ENCODE assay signal across 10 cellular contexts in genomic region chr20:62816879-62817873, GRCh38. TPM values are rescaled to one million over a fixed set of nuclear protein-coding genes. Genes with fewer than 3 reads are reported as not detected.
DNase-seq lines count a peak whose midpoint lies in the region; ATAC-seq, FAIRE-seq and TF ChIP-seq lines count a peak whose summit lies in the region.
"Had no signal": no experiment of that assay in that cellular context is flagged by ENCODE, and none has a peak within 500 bp of the region (broad histone marks: within the 10 kb centered on the region; RNA-seq: fewer than 3 reads in every experiment).

COL9A3 (plus strand) TSS chr20:62817050; CDS start chr20:62817065, 15 bp downstream.

- no peak for ATAC-seq in thoracic aorta (ENCODE audit: insufficient number of reproducible peaks, low FRiP score, low read depth)
- no peak for ATAC-seq in HG03139 (IDR thresholded peaks at IDR 0.05; ENCODE audit: unreplicated experiment)
- ATAC-seq: mucosa of descending colon had no signal

- TF ChIP-seq CTCF in ascending aorta (IDR thresholded peaks at IDR 0.05) (no peak), keratinocyte (optimal IDR thresholded peaks at IDR 0.05 in 1 of 3, IDR thresholded peaks at IDR 0.05 in 1 of 3, conservative IDR thresholded peaks at IDR 0.05 in 1 of 3; ENCODE audit: extremely low read depth in 1 of 3, insufficient read depth in 2 of 3, low read length in 3 of 3) (no peak), thoracic aorta (IDR thresholded peaks at IDR 0.05) (no peak)

- peaks cover 8% of the 10 kb centered on the region for H3K4me1 Mint-ChIP-seq in activated naive CD4-positive, alpha-beta T cell treated with anti-CD3 and anti-CD28 coated beads, Interleukin-2, amount 50 U/mL, for 24 hours

- H3K27me3 Mint-ChIP-seq in activated naive CD4-positive, alpha-beta T cell treated with anti-CD3 and anti-CD28 coated beads, Interleukin-2, amount 50 U/mL, for 24 hours = peaks cover 11% of the 10 kb centered on the region

- H3K4me1 ChIP-seq in ascending aorta = peaks cover 20 to 37% of the 10 kb centered on the region in 2 donors
- H3K4me1 ChIP-seq in keratinocyte (ENCODE audit: control insufficient read depth, extremely low read depth, insufficient read depth, low read length) = peaks cover 21% of the 10 kb centered on the region
- H3K4me1 ChIP-seq in thoracic aorta (ENCODE audit: control insufficient read depth in 1 of 2, low read depth in 2 of 2) = peaks cover 24 to 45% of the 10 kb centered on the region in 2 donors

- peaks cover 4% of the 10 kb centered on the region for H4K20me1 ChIP-seq in keratinocyte (ENCODE audit: control insufficient read depth, extremely low read depth, insufficient read depth, low read length)

- H3K79me2 ChIP-seq in keratinocyte (ENCODE audit: control insufficient read depth, insufficient read depth, low read length) = no peaks in the 10 kb centered on the region

- H2AFZ ChIP-seq in keratinocyte (ENCODE audit: control insufficient read depth, low read length) = no peak within 1 kb of the TSS

- H3K4me3 ChIP-seq in ascending aorta (peak within 1 kb of the TSS; percentile 53 to 63), keratinocyte (ENCODE audit: control insufficient read depth in 2 of 3, extremely low read depth in 1 of 3, insufficient read depth in 2 of 3, low read depth in 1 of 3, low read length in 3 of 3) (peak within 1 kb of the TSS; percentile 8 to 38 (median 14)), thoracic aorta (peak within 1 kb of the TSS; percentile 57)
- H3K4me3 ChIP-seq: mucosa of descending colon had no signal

- no peak within 1 kb of the TSS for H3K27ac Mint-ChIP-seq in activated naive CD4-positive, alpha-beta T cell treated with anti-CD3 and anti-CD28 coated beads, Interleukin-2, amount 50 U/mL, for 24 hours

- peaks cover 17% of the 10 kb centered on the region for H3K27me3 ChIP-seq in ascending aorta
- H3K27me3 ChIP-seq in keratinocyte (ENCODE audit: control insufficient read depth, extremely low read depth, insufficient read depth, low read length) = peaks cover 39% of the 10 kb centered on the region
- no peaks in the 10 kb centered on the region for H3K27me3 ChIP-seq in thoracic aorta (replicated peaks; ENCODE audit: insufficient read depth)

- no peaks in the 10 kb centered on the region for H3K36me3 Mint-ChIP-seq in activated naive CD4-positive, alpha-beta T cell treated with anti-CD3 and anti-CD28 coated beads, Interleukin-2, amount 50 U/mL, for 24 hours

- no peak for FAIRE-seq in keratinocyte (lab: Jason Lieb, UNC)

- peak within 1 kb of the TSS; percentile 64 for H3K4me2 ChIP-seq in keratinocyte (ENCODE audit: control insufficient read depth, extremely low read depth, insufficient read depth, low read depth, low read length)

- no peaks in the 10 kb centered on the region for H3K9me3 Mint-ChIP-seq in activated naive CD4-positive, alpha-beta T cell treated with anti-CD3 and anti-CD28 coated beads, Interleukin-2, amount 50 U/mL, for 24 hours

- no peaks in the 10 kb centered on the region for H3K9me1 ChIP-seq in keratinocyte (ENCODE audit: control insufficient read depth, extremely low read depth, insufficient read depth, low read length)

- no peaks in the 10 kb centered on the region for H3K9me3 ChIP-seq in ascending aorta
- H3K9me3 ChIP-seq in keratinocyte (ENCODE audit: control insufficient read depth, low read depth, low read length) = no peaks in the 10 kb centered on the region
- H3K9me3 ChIP-seq in thoracic aorta = no peaks in the 10 kb centered on the region
- H3K9me3 ChIP-seq: mucosa of descending colon had no signal

- H3K36me3 ChIP-seq in ascending aorta (peaks cover 12 to 16% of the 10 kb centered on the region in 2 donors), keratinocyte (ENCODE audit: control insufficient read depth in 2 of 2, extremely low read depth in 1 of 2, insufficient read depth in 2 of 2, low read length in 2 of 2) (peaks cover 0 to 6% of the 10 kb centered on the region in 2 experiments), thoracic aorta (peaks cover 8% of the 10 kb centered on the region)

- dilution Hi-C loops in keratinocyte (cut with MboI; ENCODE audit: extremely low pct_ligation_motif_present, low sequenced_read_pairs) = no loop called here

- intact Hi-C loops in ascending aorta (cut with DNase I) = no loop called here

- peak within 1 kb of the TSS; percentile 22 for H3K9ac ChIP-seq in keratinocyte (ENCODE audit: control insufficient read depth, extremely low read depth, insufficient read depth, low read length)

- H3K27ac ChIP-seq in ascending aorta (no peak within 1 kb of the TSS), keratinocyte (ENCODE audit: control insufficient read depth, insufficient read depth, low read length) (no peak within 1 kb of the TSS), thoracic aorta (no peak within 1 kb of the TSS)
- H3K27ac ChIP-seq: HL-60 had no signal

- DNase-seq in activated naive CD4-positive, alpha-beta T cell treated with anti-CD3 and anti-CD28 coated beads, Interleukin-2, amount 50 U/mL, for 16 hours = no peak
- no peak for DNase-seq in ascending aorta (ENCODE audit: low spot score in 2 of 2)
- DNase-seq in keratinocyte (ENCODE audit: low read depth, low spot score) = no peak
- DNase-seq in thoracic aorta (ENCODE audit: low spot score) = no peak
- DNase-seq in SIG-M5 treated with dmso at 0.1 percent for 504 hours (lab: John Stamatoyannopoulos, UW; ENCODE audit: unreplicated experiment) = no peak
- DNase-seq in SKM-1 treated with dmso at 0.1 percent for 144 hours (lab: John Stamatoyannopoulos, UW; ENCODE audit: unreplicated experiment) = no peak
- DNase-seq: mucosa of descending colon had no signal

- H3K4me3 Mint-ChIP-seq in activated naive CD4-positive, alpha-beta T cell treated with anti-CD3 and anti-CD28 coated beads, Interleukin-2, amount 50 U/mL, for 24 hours = peak within 1 kb of the TSS; percentile 55

RNA-seq across cellular contexts. Expression of gene COL9A3, which starts in this region (rescaled TPM):
- total RNA-seq in ascending aorta (13.8 TPM), thoracic aorta (1 to 10 TPM in 1 of 2 donors, under 1 TPM in 1; 0.54 to 3.1 TPM)
- 2.7 to 4.8 TPM (median 3.6 TPM) in 3 replicates for polyA plus RNA-seq in keratinocyte
- 0.36 TPM for polyA plus RNA-seq in keratinocyte (2011; ENCODE audit: low read depth)
- polyA plus RNA-seq in keratinocyte (2011; cell fraction: cytosol; rRNA removed) = 1.7 and 3.6 TPM in 2 replicates
- 2.0 and 2.6 TPM in 2 replicates for polyA plus RNA-seq in keratinocyte (2011; cell fraction: nucleus; rRNA removed)
- polyA plus RNA-seq in keratinocyte (2012; ENCODE audit: low replicate concordance) = 1.5 and 7.3 TPM in 2 replicates
- polyA minus RNA-seq in keratinocyte = 0.23 to 0.61 TPM in 2 of 3 replicates, not detected in the other
- 5.4 TPM for polyA minus RNA-seq in keratinocyte (2011; cell fraction: cytosol; rRNA and poly(A)+ RNA removed)
- polyA minus RNA-seq in keratinocyte (2011; cell fraction: nucleus; rRNA and poly(A)+ RNA removed) = 0.47 and 0.84 TPM in 2 replicates
